Comparison of ENCODE assay signal across 2 cellular contexts in the genomic region with DNA sequence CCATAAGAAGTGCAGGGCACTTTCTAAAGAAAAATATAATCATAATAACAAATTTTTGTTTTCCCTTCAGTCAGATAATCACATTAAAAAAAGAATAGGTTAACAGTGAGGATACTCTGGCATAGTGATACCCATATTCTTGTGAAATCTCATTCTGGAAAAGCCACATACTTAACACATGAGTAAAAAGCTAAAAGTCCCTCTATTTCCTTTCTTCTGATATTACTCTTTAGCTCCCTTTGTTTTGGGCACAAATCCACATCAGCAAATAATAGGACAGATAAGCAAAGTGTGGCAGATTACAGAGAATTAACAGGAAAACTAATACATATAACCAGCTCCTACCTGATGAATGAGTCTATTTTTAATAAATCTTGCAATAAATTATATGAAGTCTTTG.
TF ChIP-seq lines count a peak whose summit lies in the region.

No MANE protein-coding gene starts in this region.

TF ChIP-seq in liver, 16 proteins besides CTCF, POLR2A, EP300 and RAD21:
- TF ChIP-seq, protein P1, sequence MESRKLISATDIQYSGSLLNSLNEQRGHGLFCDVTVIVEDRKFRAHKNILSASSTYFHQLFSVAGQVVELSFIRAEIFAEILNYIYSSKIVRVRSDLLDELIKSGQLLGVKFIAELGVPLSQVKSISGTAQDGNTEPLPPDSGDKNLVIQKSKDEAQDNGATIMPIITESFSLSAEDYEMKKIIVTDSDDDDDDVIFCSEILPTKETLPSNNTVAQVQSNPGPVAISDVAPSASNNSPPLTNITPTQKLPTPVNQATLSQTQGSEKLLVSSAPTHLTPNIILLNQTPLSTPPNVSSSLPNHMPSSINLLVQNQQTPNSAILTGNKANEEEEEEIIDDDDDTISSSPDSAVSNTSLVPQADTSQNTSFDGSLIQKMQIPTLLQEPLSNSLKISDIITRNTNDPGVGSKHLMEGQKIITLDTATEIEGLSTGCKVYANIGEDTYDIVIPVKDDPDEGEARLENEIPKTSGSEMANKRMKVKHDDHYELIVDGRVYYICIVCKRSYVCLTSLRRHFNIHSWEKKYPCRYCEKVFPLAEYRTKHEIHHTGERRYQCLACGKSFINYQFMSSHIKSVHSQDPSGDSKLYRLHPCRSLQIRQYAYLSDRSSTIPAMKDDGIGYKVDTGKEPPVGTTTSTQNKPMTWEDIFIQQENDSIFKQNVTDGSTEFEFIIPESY (IDR thresholded peaks at IDR 0.05): peak; percentile 18
- no peak for TF ChIP-seq YY1 (IDR thresholded peaks at IDR 0.05)
- peak in 1 of 2 donors; percentile 26 for TF ChIP-seq HNF4A (conservative IDR thresholded peaks at IDR 0.05)
- TF ChIP-seq NR2F2 (IDR thresholded peaks at IDR 0.05): no peak
- peak in 1 of 2 donors; percentile 15 for TF ChIP-seq RXRA (IDR thresholded peaks at IDR 0.05)
TF ChIP-seq in liver: peak in this region for 3.

TF ChIP-seq in HepG2, 621 proteins besides CTCF, POLR2A, EP300 and RAD21 (continued from another document):
- TF ChIP-seq, protein P2, sequence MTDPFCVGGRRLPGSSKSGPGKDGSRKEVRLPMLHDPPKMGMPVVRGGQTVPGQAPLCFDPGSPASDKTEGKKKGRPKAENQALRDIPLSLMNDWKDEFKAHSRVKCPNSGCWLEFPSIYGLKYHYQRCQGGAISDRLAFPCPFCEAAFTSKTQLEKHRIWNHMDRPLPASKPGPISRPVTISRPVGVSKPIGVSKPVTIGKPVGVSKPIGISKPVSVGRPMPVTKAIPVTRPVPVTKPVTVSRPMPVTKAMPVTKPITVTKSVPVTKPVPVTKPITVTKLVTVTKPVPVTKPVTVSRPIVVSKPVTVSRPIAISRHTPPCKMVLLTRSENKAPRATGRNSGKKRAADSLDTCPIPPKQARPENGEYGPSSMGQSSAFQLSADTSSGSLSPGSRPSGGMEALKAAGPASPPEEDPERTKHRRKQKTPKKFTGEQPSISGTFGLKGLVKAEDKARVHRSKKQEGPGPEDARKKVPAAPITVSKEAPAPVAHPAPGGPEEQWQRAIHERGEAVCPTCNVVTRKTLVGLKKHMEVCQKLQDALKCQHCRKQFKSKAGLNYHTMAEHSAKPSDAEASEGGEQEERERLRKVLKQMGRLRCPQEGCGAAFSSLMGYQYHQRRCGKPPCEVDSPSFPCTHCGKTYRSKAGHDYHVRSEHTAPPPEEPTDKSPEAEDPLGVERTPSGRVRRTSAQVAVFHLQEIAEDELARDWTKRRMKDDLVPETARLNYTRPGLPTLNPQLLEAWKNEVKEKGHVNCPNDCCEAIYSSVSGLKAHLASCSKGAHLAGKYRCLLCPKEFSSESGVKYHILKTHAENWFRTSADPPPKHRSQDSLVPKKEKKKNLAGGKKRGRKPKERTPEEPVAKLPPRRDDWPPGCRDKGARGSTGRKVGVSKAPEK (CRISPR knock-in tag; IDR thresholded peaks at IDR 0.05; ENCODE audit: borderline replicate concordance): no peak
- TF ChIP-seq ZSCAN21 (CRISPR knock-in tag; IDR thresholded peaks at IDR 0.05; ENCODE audit: borderline replicate concordance): no peak
- TF ChIP-seq NKX3-1 (CRISPR knock-in tag; IDR thresholded peaks at IDR 0.05): no peak
- TF ChIP-seq, protein P3, sequence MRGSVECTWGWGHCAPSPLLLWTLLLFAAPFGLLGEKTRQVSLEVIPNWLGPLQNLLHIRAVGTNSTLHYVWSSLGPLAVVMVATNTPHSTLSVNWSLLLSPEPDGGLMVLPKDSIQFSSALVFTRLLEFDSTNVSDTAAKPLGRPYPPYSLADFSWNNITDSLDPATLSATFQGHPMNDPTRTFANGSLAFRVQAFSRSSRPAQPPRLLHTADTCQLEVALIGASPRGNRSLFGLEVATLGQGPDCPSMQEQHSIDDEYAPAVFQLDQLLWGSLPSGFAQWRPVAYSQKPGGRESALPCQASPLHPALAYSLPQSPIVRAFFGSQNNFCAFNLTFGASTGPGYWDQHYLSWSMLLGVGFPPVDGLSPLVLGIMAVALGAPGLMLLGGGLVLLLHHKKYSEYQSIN (CRISPR knock-in tag; IDR thresholded peaks at IDR 0.05; ENCODE audit: borderline replicate concordance): no peak
